In genomic region chr16:30525844-30526136, GRCh38 we compare ENCODE assay signal across 1 cellular context.
TF ChIP-seq lines count a peak whose summit lies in the region.

No MANE protein-coding gene starts in this region.

TF ChIP-seq in HepG2, 621 proteins besides CTCF, POLR2A, EP300 and RAD21:
- TF ChIP-seq ZBTB8A (CRISPR knock-in tag; IDR thresholded peaks at IDR 0.05; ENCODE audit: borderline replicate concordance, low read depth) (0 out of 2 replicates have a peak, but pooled peaks have one; percentile 0), TEF (CRISPR knock-in tag; IDR thresholded peaks at IDR 0.05) (0 out of 2 replicates have a peak, but pooled peaks have one; percentile 20), BCL3 (CRISPR knock-in tag; IDR thresholded peaks at IDR 0.05) (no peak), ZNF841 (CRISPR knock-in tag; IDR thresholded peaks at IDR 0.05; ENCODE audit: borderline replicate concordance) (no peak), STAT5B (CRISPR knock-in tag; IDR thresholded peaks at IDR 0.05) (no peak), ZNF430 (CRISPR knock-in tag; IDR thresholded peaks at IDR 0.05) (no peak), ZNF772 (CRISPR knock-in tag; IDR thresholded peaks at IDR 0.05) (0 out of 2 replicates have a peak, but pooled peaks have one; percentile 13), ZNF747 (CRISPR knock-in tag; IDR thresholded peaks at IDR 0.05; ENCODE audit: borderline replicate concordance) (0 out of 2 replicates have a peak, but pooled peaks have one; percentile 19), ZNF691 (CRISPR knock-in tag; IDR thresholded peaks at IDR 0.05; ENCODE audit: borderline replicate concordance, low read depth) (no peak), ZNF160 (CRISPR knock-in tag; IDR thresholded peaks at IDR 0.05) (no peak), RFXAP (CRISPR knock-in tag; IDR thresholded peaks at IDR 0.05; ENCODE audit: borderline replicate concordance) (no peak), ZNF20 (CRISPR knock-in tag; IDR thresholded peaks at IDR 0.05) (no peak), SRSF9 (IDR thresholded peaks at IDR 0.05; ENCODE audit: borderline replicate concordance, insufficient read depth, low read depth, low read length, poor library complexity, severe bottlenecking) (no peak)
